ENCODE assay signal across 1 cellular context in the genomic region with DNA sequence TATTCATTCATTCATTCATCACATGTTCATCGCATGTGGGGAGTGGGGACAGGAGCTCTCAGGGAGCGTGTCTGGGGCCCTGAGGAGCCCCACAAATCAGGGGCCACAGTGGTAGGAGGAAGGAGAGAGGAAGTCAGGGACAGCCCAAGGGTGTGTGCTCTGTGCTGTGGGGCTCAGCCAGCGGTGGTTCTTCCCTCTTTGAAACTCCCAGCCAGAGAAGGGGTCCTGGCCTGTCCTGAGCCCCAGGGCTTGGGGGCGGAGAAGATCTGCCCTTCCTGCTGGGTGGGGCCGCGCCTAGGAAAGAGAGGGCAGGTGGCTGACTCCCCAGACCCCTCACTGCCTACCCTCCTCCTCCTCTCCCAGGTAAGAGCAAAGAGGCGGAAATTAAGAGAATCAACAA.
TF ChIP-seq lines count a peak whose summit lies in the region.

No MANE protein-coding gene starts in this region.

TF ChIP-seq in WTC11, 78 proteins besides CTCF, POLR2A, EP300 and RAD21 (continued from another document):
- no peak for TF ChIP-seq GABPB1 (CRISPR knock-in tag; IDR thresholded peaks at IDR 0.05)
- TF ChIP-seq JUN (CRISPR knock-in tag; IDR thresholded peaks at IDR 0.05), result no peak
- TF ChIP-seq FOXP4 (CRISPR knock-in tag; IDR thresholded peaks at IDR 0.05), result no peak
- no peak for TF ChIP-seq ZNF281 (CRISPR knock-in tag; IDR thresholded peaks at IDR 0.05)
- no peak for TF ChIP-seq HMGXB4 (CRISPR knock-in tag; IDR thresholded peaks at IDR 0.05)
- no peak for TF ChIP-seq ZNF425 (CRISPR knock-in tag; conservative IDR thresholded peaks at IDR 0.05)
TF ChIP-seq in WTC11: peak in this region for 0.
